Comparison of ENCODE assay signal across 10 cellular contexts in the genomic region with DNA sequence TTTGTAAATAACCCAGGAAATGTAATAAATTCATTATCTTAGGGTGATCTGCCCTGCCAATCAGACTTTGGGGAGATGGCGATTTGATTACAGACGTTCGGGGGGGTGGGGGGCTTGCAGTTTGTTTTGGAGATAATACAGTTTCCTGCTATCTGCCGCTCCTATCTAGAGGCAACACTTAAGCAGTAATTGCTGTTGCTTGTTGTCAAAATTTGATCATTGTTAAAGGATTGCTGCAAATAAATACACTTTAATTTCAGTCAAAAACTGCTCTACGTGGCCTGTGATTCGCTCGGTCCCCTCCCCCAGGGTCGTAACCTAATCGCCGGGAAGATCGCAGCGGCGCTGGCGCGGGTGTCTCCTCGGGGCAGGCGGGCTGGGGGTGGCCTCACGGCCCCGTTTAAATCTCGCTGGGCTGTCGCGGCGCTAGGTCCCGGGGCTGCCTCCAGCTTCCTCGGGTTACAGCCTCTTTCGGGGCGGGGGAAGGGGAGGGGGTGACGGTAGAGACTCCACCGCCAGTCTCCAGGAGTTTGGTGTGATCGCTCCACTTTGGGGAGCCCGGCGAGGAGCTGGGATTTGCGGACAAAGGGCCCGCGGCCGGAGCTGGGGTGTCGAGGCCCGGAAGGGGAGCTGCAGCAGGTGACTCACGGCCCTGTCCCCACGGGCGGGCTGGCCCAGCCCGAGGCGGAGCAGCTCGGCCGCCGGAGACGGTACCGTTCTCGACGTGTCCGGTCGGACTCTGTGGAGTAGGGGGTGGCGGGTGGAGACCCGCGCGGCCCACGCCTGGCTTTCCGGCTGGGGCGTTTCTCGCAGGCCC. TPM values are rescaled to one million over a fixed set of nuclear protein-coding genes. Genes with fewer than 3 reads are reported as not detected.
A peak's percentile ranks its signal among the peaks of the same experiment; 100 is the strongest.
DNase-seq lines count a peak whose midpoint lies in the region; ATAC-seq and TF ChIP-seq lines count a peak whose summit lies in the region.
"Had no signal": no experiment of that assay in that cellular context is flagged by ENCODE, and none has a peak within 500 bp of the region (broad histone marks: within the 10 kb centered on the region; RNA-seq: fewer than 3 reads in every experiment).

No MANE protein-coding gene starts in this region.

- H3K27ac Mint-ChIP-seq in CD4-positive, CD25-positive, alpha-beta regulatory T cell: no peak overlapping the region
- peak overlapping the region; percentile 95 for H3K27ac Mint-ChIP-seq in nephron progenitor cell

- DNase-seq in CD4-positive, CD25-positive, alpha-beta regulatory T cell: no peak
- DNase-seq in MG63 (peak; percentile 68), epithelial cell of esophagus (ENCODE audit: low read depth) (peak; percentile 52), nephron progenitor cell (peak; percentile 83)
- DNase-seq: NCI-H524 treated with DMSO at 0.1 percent for 48 hours had no signal

- H3K27me3 Mint-ChIP-seq in CD4-positive, CD25-positive, alpha-beta regulatory T cell: peaks cover 65% of the 10 kb centered on the region
- H3K27me3 Mint-ChIP-seq in nephron progenitor cell (ENCODE audit: low read depth, poor library complexity): peaks cover 26% of the 10 kb centered on the region

- peaks cover 25% of the 10 kb centered on the region for H3K27me3 ChIP-seq in CD4-positive, CD25-positive, alpha-beta regulatory T cell (ENCODE audit: control insufficient read depth, insufficient read depth, low read length)
- H3K27me3 ChIP-seq in MG63: no peaks in the 10 kb centered on the region

- peaks cover 41% of the 10 kb centered on the region for H3K4me1 ChIP-seq in CD4-positive, CD25-positive, alpha-beta regulatory T cell (ENCODE audit: control insufficient read depth, insufficient read depth, low read length, poor library complexity, severe bottlenecking)

- peaks cover 9 to 35% (median 24%) of the 10 kb centered on the region in 4 donors for H3K4me1 Mint-ChIP-seq in CD4-positive, CD25-positive, alpha-beta regulatory T cell
- H3K4me1 Mint-ChIP-seq in nephron progenitor cell: peaks cover 51% of the 10 kb centered on the region

- H3K4me3 ChIP-seq in CD4-positive, CD25-positive, alpha-beta regulatory T cell (ENCODE audit: low read depth, low read length): no peak overlapping the region
- H3K4me3 ChIP-seq in MG63: peak overlapping the region; percentile 51
- H3K4me3 ChIP-seq in epithelial cell of esophagus (ENCODE audit: low read length): peak overlapping the region; percentile 72

- peak overlapping the region in 3 of 4 donors; percentile 39 to 89 (median 56) for H3K4me3 Mint-ChIP-seq in CD4-positive, CD25-positive, alpha-beta regulatory T cell
- peak overlapping the region; percentile 98 for H3K4me3 Mint-ChIP-seq in nephron progenitor cell
- H3K4me3 Mint-ChIP-seq: central memory CD8-positive, alpha-beta T cell had no signal

- no peaks in the 10 kb centered on the region for H3K9me3 ChIP-seq in CD4-positive, CD25-positive, alpha-beta regulatory T cell (ENCODE audit: control insufficient read depth in 2 of 2, low read length in 2 of 2)
- H3K9me3 ChIP-seq in MG63: no peaks in the 10 kb centered on the region

- no peaks in the 10 kb centered on the region for H3K36me3 Mint-ChIP-seq in CD4-positive, CD25-positive, alpha-beta regulatory T cell
- peaks cover 14% of the 10 kb centered on the region for H3K36me3 Mint-ChIP-seq in nephron progenitor cell (ENCODE audit: low read depth)

- no peaks in the 10 kb centered on the region for H3K36me3 ChIP-seq in CD4-positive, CD25-positive, alpha-beta regulatory T cell (ENCODE audit: control insufficient read depth, insufficient read depth, low read length)
- peaks cover 2% of the 10 kb centered on the region for H3K36me3 ChIP-seq in MG63

- ATAC-seq in CD4-positive, CD25-positive, alpha-beta regulatory T cell (ENCODE audit: low read depth in 2 of 2): no peak
- ATAC-seq in GM18867 (IDR thresholded peaks at IDR 0.05; ENCODE audit: unreplicated experiment) (no peak), GM18868 (IDR thresholded peaks at IDR 0.05; ENCODE audit: unreplicated experiment) (no peak), HG03045 (IDR thresholded peaks at IDR 0.05; ENCODE audit: unreplicated experiment) (no peak), HG02588 (IDR thresholded peaks at IDR 0.05; ENCODE audit: unreplicated experiment) (no peak)

- TF ChIP-seq CTCF in epithelial cell of esophagus (IDR thresholded peaks at IDR 0.05; ENCODE audit: insufficient read depth, low read depth, low read length, missing control alignments) (no peak), nephron progenitor cell (IDR thresholded peaks at IDR 0.05) (no peak)

- H3K27ac ChIP-seq in CD4-positive, CD25-positive, alpha-beta regulatory T cell (ENCODE audit: insufficient read depth, low read length, poor library complexity, severe bottlenecking): no peak overlapping the region

- H3K9me3 Mint-ChIP-seq in CD4-positive, CD25-positive, alpha-beta regulatory T cell: peaks cover 0 to 9% (median 0%) of the 10 kb centered on the region in 7 donors
- no peaks in the 10 kb centered on the region for H3K9me3 Mint-ChIP-seq in nephron progenitor cell
- H3K9me3 Mint-ChIP-seq: central memory CD8-positive, alpha-beta T cell had no signal

RNA-seq across cellular contexts. Expression of gene FOXC1, which starts 4.1 kb away (rescaled TPM):
- total RNA-seq in CD4-positive, CD25-positive, alpha-beta regulatory T cell: not detected
- polyA plus RNA-seq in CD4-positive, CD25-positive, alpha-beta regulatory T cell: not detected
- total RNA-seq in MG63 (2014; rRNA removed; shearing (Covaris generic); ENCODE audit: low replicate concordance): 2.2 and 5.5 TPM in 2 replicates

Comparison
In these comparisons a context has a peak if more than half of its experiments do, and no peak if none do; other contexts are left out.
1. DNase-seq: peak in MG63 (single experiment), epithelial cell of esophagus (single experiment) and nephron progenitor cell (single experiment); none in CD4-positive, CD25-positive, alpha-beta regulatory T cell (0 of 3).